Comparison of ENCODE assay signal across 19 cellular contexts in genomic region chr1:237570530-237570929, GRCh38.
A peak's percentile ranks its signal among the peaks of the same experiment; 100 is the strongest.
DNase-seq lines count a peak whose midpoint lies in the region; ATAC-seq and TF ChIP-seq lines count a peak whose summit lies in the region.
"Had no signal": no experiment of that assay in that cellular context is flagged by ENCODE, and none has a peak within 500 bp of the region (broad histone marks: within the 10 kb centered on the region; RNA-seq: fewer than 3 reads in every experiment).

No MANE protein-coding gene starts in this region.

- ATAC-seq in HG03342 (IDR thresholded peaks at IDR 0.05; ENCODE audit: unreplicated experiment) (peak; percentile 63), HG03045 (IDR thresholded peaks at IDR 0.05; ENCODE audit: unreplicated experiment) (no peak), body of pancreas (no peak), HG03442 (IDR thresholded peaks at IDR 0.05; ENCODE audit: unreplicated experiment) (no peak)
- ATAC-seq: activated CD8-positive, alpha-beta T cell treated with anti-CD3 and anti-CD28 coated beads, Interleukin-2, amount 10 ng/mL, durations not matched to agents 7 days and 5 days; activated T-helper 17 cell treated with anti-CD3 and anti-CD28 coated beads, Interleukin-2, amount 50 U/mL, for 72 hours; effector memory CD8-positive, alpha-beta T cell had no signal

- H3K4me1 Mint-ChIP-seq in neural crest cell, result no peaks in the 10 kb centered on the region
- H3K4me1 Mint-ChIP-seq: activated T-helper 17 cell treated with anti-CD3 and anti-CD28 coated beads, Interleukin-2, amount 50 U/mL, for 72 hours; CD14-positive monocyte had no signal

- H3K36me3 Mint-ChIP-seq in neural crest cell (ENCODE audit: low read depth), result no peaks in the 10 kb centered on the region
- H3K36me3 Mint-ChIP-seq: CD14-positive monocyte had no signal

- H3K27ac ChIP-seq in WERI-Rb-1, result no peak overlapping the region
- H3K27ac ChIP-seq in body of pancreas, result no peak overlapping the region
- H3K27ac ChIP-seq: right atrium auricular region, thoracic aorta had no signal

- no peak overlapping the region for H3K4me3 Mint-ChIP-seq in neural crest cell
- H3K4me3 Mint-ChIP-seq: activated CD8-positive, alpha-beta T cell treated with anti-CD3 and anti-CD28 coated beads, Interleukin-2, amount 10 ng/mL, durations not matched to agents 7 days and 5 days; activated T-helper 17 cell treated with anti-CD3 and anti-CD28 coated beads, Interleukin-2, amount 50 U/mL, for 72 hours; CD14-positive monocyte; effector memory CD8-positive, alpha-beta T cell had no signal

- intact Hi-C loops in body of pancreas (cut with DNase I), result loop anchor here (10.0 kb wide), 1 partner anchor 956 kb away; no protein-coding TSS in a partner anchor

- TF ChIP-seq CTCF in WERI-Rb-1 (IDR thresholded peaks at IDR 0.05; ENCODE audit: low read depth, low read length) (0 out of 2 replicates have a peak, but pooled peaks have one; percentile 4), neural crest cell (conservative IDR thresholded peaks at IDR 0.05) (peak; percentile 48), body of pancreas (IDR thresholded peaks at IDR 0.05) (no peak)

- H3K4me1 ChIP-seq in body of pancreas, result no peaks in the 10 kb centered on the region
- H3K4me1 ChIP-seq: right atrium auricular region had no signal

- H3K9me3 ChIP-seq in WERI-Rb-1 (ENCODE audit: severe bottlenecking) (peaks cover 2% of the 10 kb centered on the region), body of pancreas (no peaks in the 10 kb centered on the region)
- H3K9me3 ChIP-seq: thoracic aorta had no signal

- DNase-seq in DMS 273 (lab: John Stamatoyannopoulos, UW; ENCODE audit: unreplicated experiment) (peak; percentile 11), DMS 273 treated with DMSO at 0.1 percent for 48 hours (lab: John Stamatoyannopoulos, UW) (no peak), WERI-Rb-1 (no peak), neural crest cell (ENCODE audit: low read depth, low spot score) (no peak), body of pancreas (no peak)
- DNase-seq: 8988T; activated CD8-positive, alpha-beta T cell treated with anti-CD3 and anti-CD28 coated beads, Interleukin-2, amount 10 ng/mL, durations not matched to agents 7 days and 5 days; effector memory CD8-positive, alpha-beta T cell; Karpas-422; mammary epithelial cell; NCI-H187 treated with DMSO at 0.1 percent for 48 hours; NCI-H524 had no signal

- H3K27ac Mint-ChIP-seq in neural crest cell (ENCODE audit: unreplicated experiment), result no peak overlapping the region
- H3K27ac Mint-ChIP-seq: activated CD8-positive, alpha-beta T cell treated with anti-CD3 and anti-CD28 coated beads, Interleukin-2, amount 10 ng/mL, durations not matched to agents 7 days and 5 days; activated T-helper 17 cell treated with anti-CD3 and anti-CD28 coated beads, Interleukin-2, amount 50 U/mL, for 72 hours; CD14-positive monocyte; effector memory CD8-positive, alpha-beta T cell had no signal

- H3K36me3 ChIP-seq in WERI-Rb-1 (no peaks in the 10 kb centered on the region), body of pancreas (replicated peaks in 1 of 2; ENCODE audit: insufficient read depth in 1 of 2, low read depth in 2 of 2) (no peaks in the 10 kb centered on the region)

- no peaks in the 10 kb centered on the region for H3K27me3 Mint-ChIP-seq in neural crest cell (ENCODE audit: low read depth)
- H3K27me3 Mint-ChIP-seq: activated T-helper 17 cell treated with anti-CD3 and anti-CD28 coated beads, Interleukin-2, amount 50 U/mL, for 72 hours had no signal

- H3K9me3 Mint-ChIP-seq in neural crest cell, result no peaks in the 10 kb centered on the region
- H3K9me3 Mint-ChIP-seq: effector memory CD8-positive, alpha-beta T cell had no signal

- H3K4me3 ChIP-seq in WERI-Rb-1 (ENCODE audit: low read depth, low read length), result no peak overlapping the region
- no peak overlapping the region for H3K4me3 ChIP-seq in body of pancreas
- H3K4me3 ChIP-seq: right atrium auricular region, thoracic aorta had no signal

- H3K27me3 ChIP-seq in WERI-Rb-1 (ENCODE audit: insufficient read depth, low read depth, severe bottlenecking) (no peaks in the 10 kb centered on the region), body of pancreas (no peaks in the 10 kb centered on the region)
- H3K27me3 ChIP-seq: right atrium auricular region had no signal

- TF ChIP-seq POLR2A in body of pancreas (IDR thresholded peaks at IDR 0.05), result no peak

- WGBS in body of pancreas, 2 donors, result 81 to 98% methylated on average over 4 to 5 of the region's 5 CpGs

Comparison
In these comparisons a context has a peak if more than half of its experiments do, and no peak if none do; other contexts are left out.
1. CTCF ChIP-seq: peak in WERI-Rb-1 (single experiment) and neural crest cell (single experiment); none in body of pancreas (0 of 7).